Comparison of ENCODE assay signal across 9 cellular contexts in the genomic region with DNA sequence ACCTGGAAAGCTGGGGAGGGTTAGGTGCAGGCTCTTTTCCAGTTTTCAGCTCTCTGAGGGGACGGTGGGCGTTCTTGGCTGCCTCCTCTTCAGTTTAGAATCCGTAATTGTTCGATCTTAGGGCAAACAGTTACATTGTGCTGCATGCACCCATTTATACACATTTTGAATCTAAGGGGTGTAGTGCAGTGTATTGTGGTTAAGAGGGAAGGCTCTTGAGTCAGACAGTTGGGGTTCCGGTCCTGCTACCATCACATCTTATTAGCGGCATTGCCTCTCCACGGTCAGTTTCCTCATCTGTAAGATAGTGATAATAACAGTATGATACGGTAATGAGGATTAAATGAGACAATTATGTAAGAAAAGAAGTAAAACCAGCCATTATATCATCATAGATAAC. TPM values are rescaled to one million over a fixed set of nuclear protein-coding genes. Genes with fewer than 3 reads are reported as not detected.
DNase-seq lines count a peak whose midpoint lies in the region; ATAC-seq and TF ChIP-seq lines count a peak whose summit lies in the region.
"Had no signal": no experiment of that assay in that cellular context is flagged by ENCODE, and none has a peak within 500 bp of the region (broad histone marks: within the 10 kb centered on the region; RNA-seq: fewer than 3 reads in every experiment).

No MANE protein-coding gene starts in this region.

- peak overlapping the region; percentile 90 for H3K9ac ChIP-seq in adipocyte (ENCODE audit: low read length)

- no peak for TF ChIP-seq CTCF in right atrium auricular region (IDR thresholded peaks at IDR 0.05)
- no peak for TF ChIP-seq CTCF in lower lobe of right lung (IDR thresholded peaks at IDR 0.05)
- no peak for TF ChIP-seq CTCF in uterus (IDR thresholded peaks at IDR 0.05)
- no peak for TF ChIP-seq CTCF in GM10266 (IDR thresholded peaks at IDR 0.05; ENCODE audit: control insufficient read depth, insufficient read depth, low read depth, missing control alignments)

- H3K36me3 ChIP-seq in right atrium auricular region = peaks cover 29% of the 10 kb centered on the region
- H3K36me3 ChIP-seq in adipocyte (ENCODE audit: control insufficient read depth, insufficient read depth, low read length, severe bottlenecking) = peaks cover 31% of the 10 kb centered on the region
- peaks cover 41% of the 10 kb centered on the region for H3K36me3 ChIP-seq in lower lobe of right lung
- H3K36me3 ChIP-seq in uterus = no peaks in the 10 kb centered on the region

- H3K27ac ChIP-seq in right atrium auricular region (peak overlapping the region in 1 of 2 donors; percentile 69), lower lobe of right lung (peak overlapping the region; percentile 78), uterus (peak overlapping the region; percentile 46 to 74)

- H3K4me3 ChIP-seq in right atrium auricular region (peak overlapping the region; percentile 53 to 70), adipocyte (ENCODE audit: low read length) (peak overlapping the region; percentile 94), lower lobe of right lung (peak overlapping the region; percentile 93), uterus (peak overlapping the region; percentile 65 to 86)

- no peak for DNase-seq in right atrium auricular region (ENCODE audit: low spot score)
- no peak for DNase-seq in left cardiac atrium
- no peak for DNase-seq in adipocyte (ENCODE audit: low read depth)
- DNase-seq in lower lobe of right lung = no peak
- DNase-seq in uterus = no peak
- no peak for DNase-seq in GM10266 (ENCODE audit: extremely low spot score)

- ATAC-seq in left cardiac atrium = no peak
- no peak for ATAC-seq in lower lobe of right lung
- ATAC-seq in HG02759 (IDR thresholded peaks at IDR 0.05; ENCODE audit: unreplicated experiment) = no peak
- ATAC-seq in GM21381 (IDR thresholded peaks at IDR 0.05; ENCODE audit: unreplicated experiment) = no peak

- TF ChIP-seq POLR2A in uterus (IDR thresholded peaks at IDR 0.05) = no peak

- H3K27me3 ChIP-seq in right atrium auricular region (no peaks in the 10 kb centered on the region), adipocyte (replicated peaks; ENCODE audit: control insufficient read depth, insufficient read depth, low read length) (no peaks in the 10 kb centered on the region), lower lobe of right lung (ENCODE audit: low read depth) (no peaks in the 10 kb centered on the region), uterus (no peaks in the 10 kb centered on the region)

- H3K9me3 ChIP-seq in right atrium auricular region (no peaks in the 10 kb centered on the region), adipocyte (ENCODE audit: control insufficient read depth, low read length) (no peaks in the 10 kb centered on the region), lower lobe of right lung (no peaks in the 10 kb centered on the region), uterus (no peaks in the 10 kb centered on the region)

- H3K4me1 ChIP-seq in right atrium auricular region = peaks cover 0 to 24% of the 10 kb centered on the region in 2 donors
- H3K4me1 ChIP-seq in adipocyte (ENCODE audit: control insufficient read depth, insufficient read depth, low read length) = peaks cover 19% of the 10 kb centered on the region
- H3K4me1 ChIP-seq in lower lobe of right lung = peaks cover 25% of the 10 kb centered on the region
- peaks cover 0 to 3% of the 10 kb centered on the region in 2 donors for H3K4me1 ChIP-seq in uterus

- intact Hi-C loops in left cardiac atrium (cut with DNase I) (no loop called here), lower lobe of right lung (cut with DNase I) (no loop called here), uterus (cut with DNase I; ENCODE audit: low total_unique reads) (no loop called here)

RNA-seq across cellular contexts. Expression of a gene that starts 0.6 kb away (rescaled TPM):
- total RNA-seq in right atrium auricular region (10 to 100 TPM in 1 of 2 donors, 1 to 10 TPM in 1; 7.3 to 15.9 TPM), left cardiac atrium (10 to 100 TPM; 14.3 to 15.4 TPM), lower lobe of right lung (18.4 TPM), uterus (10 to 100 TPM in 2 of 4 donors, 1 to 10 TPM in 2; 2.4 to 59.3 (median 25.5) TPM)

RNA-seq across cellular contexts. Expression of a gene that starts 29.8 kb away (rescaled TPM):
- total RNA-seq in right atrium auricular region (not detected), left cardiac atrium (not detected), lower lobe of right lung (not detected), uterus (not detected)
- total RNA-seq: subcutaneous adipose tissue had no signal
